In genomic region chr11:84022695-84023094, GRCh38 we compare ENCODE assay signal across 2 cellular contexts.
TF ChIP-seq lines count a peak whose summit lies in the region.

No MANE protein-coding gene starts in this region.

TF ChIP-seq in GM23338, 12 proteins besides CTCF, POLR2A, EP300 and RAD21 (continued from another document):
- no peak for TF ChIP-seq ZNF462 (CRISPR knock-in tag; IDR thresholded peaks at IDR 0.05)
- no peak for TF ChIP-seq ETS1 (IDR thresholded peaks at IDR 0.05)
- TF ChIP-seq JUNB (IDR thresholded peaks at IDR 0.05; ENCODE audit: unreplicated experiment): no peak
- TF ChIP-seq STAT1 (IDR thresholded peaks at IDR 0.05; ENCODE audit: unreplicated experiment): no peak
- no peak for TF ChIP-seq REST (IDR thresholded peaks at IDR 0.05; ENCODE audit: unreplicated experiment)
- no peak for TF ChIP-seq ZNF331 (CRISPR knock-in tag; IDR thresholded peaks at IDR 0.05; ENCODE audit: low read depth)
- TF ChIP-seq EZH2phosphoT487 (IDR thresholded peaks at IDR 0.05; ENCODE audit: unreplicated experiment): no peak
- TF ChIP-seq EZH2 (IDR thresholded peaks at IDR 0.05; ENCODE audit: low read depth, unreplicated experiment): no peak
TF ChIP-seq in GM23338: peak in this region for 0.

TF ChIP-seq in WTC11, 78 proteins besides CTCF, POLR2A, EP300 and RAD21 (continued from another document):
- TF ChIP-seq ZBTB43 (CRISPR knock-in tag; IDR thresholded peaks at IDR 0.05) (no peak), STAT6 (CRISPR knock-in tag; conservative IDR thresholded peaks at IDR 0.05; ENCODE audit: low read depth) (no peak), ZNF219 (CRISPR knock-in tag; IDR thresholded peaks at IDR 0.05; ENCODE audit: borderline replicate concordance) (no peak), HMGXB4 (CRISPR knock-in tag; IDR thresholded peaks at IDR 0.05) (no peak), USF2 (CRISPR knock-in tag; IDR thresholded peaks at IDR 0.05) (no peak), MYBL2 (CRISPR knock-in tag; IDR thresholded peaks at IDR 0.05) (no peak), TEAD4 (CRISPR knock-in tag; IDR thresholded peaks at IDR 0.05) (no peak)
TF ChIP-seq in WTC11: peak in this region for 0.
